Comparison of ENCODE assay signal across 9 cellular contexts in genomic region chr19:14450168-14450874, GRCh38. TPM values are rescaled to one million over a fixed set of nuclear protein-coding genes. Genes with fewer than 3 reads are reported as not detected.
A peak's percentile ranks its signal among the peaks of the same experiment; 100 is the strongest.
DNase-seq lines count a peak whose midpoint lies in the region; ATAC-seq and TF ChIP-seq lines count a peak whose summit lies in the region.
"Had no signal": no experiment of that assay in that cellular context is flagged by ENCODE, and none has a peak within 500 bp of the region (broad histone marks: within the 10 kb centered on the region; RNA-seq: fewer than 3 reads in every experiment).

No MANE protein-coding gene starts in this region.

- H3K9me3 ChIP-seq in BE2C (no peaks in the 10 kb centered on the region), HCT116 (ENCODE audit: control insufficient read depth in 1 of 2, insufficient read depth in 1 of 2, low read depth in 1 of 2, low read length in 2 of 2) (no peaks in the 10 kb centered on the region)

- no peak for TF ChIP-seq POLR2A in HCT116 (IDR thresholded peaks at IDR 0.05; ENCODE audit: borderline replicate concordance, extremely low read depth, insufficient read depth, insufficient read length)

- no peak overlapping the region for H3K9ac ChIP-seq in HCT116 (ENCODE audit: low read length)

- H4K20me1 ChIP-seq in HCT116 (ENCODE audit: insufficient read depth), result no peaks in the 10 kb centered on the region

- H3K4me1 ChIP-seq in BE2C, result no peaks in the 10 kb centered on the region
- peaks cover 0 to 24% of the 10 kb centered on the region in 2 experiments; a peak in 2 of 4 replicates for H3K4me1 ChIP-seq in HCT116 (ENCODE audit: control insufficient read depth in 1 of 2, insufficient read depth in 2 of 2, low read length in 2 of 2)

- H2AFZ ChIP-seq in HCT116 (ENCODE audit: low read depth, low read length, poor library complexity, severe bottlenecking), result no peak overlapping the region

- BruUV-seq in HCT116 (replicated peaks; lab: Mats Ljungman, UMichigan), result no TSS peak

- CTCF ChIA-PET in HCT116 (lab: Charles Lee), result interaction anchor here (1.0 kb wide), 1 partner anchor 314 kb away, joined by 4 read pairs; the partner anchor contains the start of gene ASF1B

- ATAC-seq in HCT116, result peak; percentile 98
- no peak for ATAC-seq in GM18870 (IDR thresholded peaks at IDR 0.05; ENCODE audit: unreplicated experiment)

- H3K27ac ChIP-seq in HCT116 (ENCODE audit: low read depth, low read length), result no peak overlapping the region
- H3K27ac ChIP-seq: cardiac muscle cell had no signal

- H3K4me2 ChIP-seq in HCT116 (ENCODE audit: low read length), result no peak overlapping the region

- H3K4me3 ChIP-seq in BE2C (ENCODE audit: low read depth, low read length) (no peak overlapping the region), HCT116 (replicated peaks in 1 of 2; ENCODE audit: low read depth in 1 of 2, low read length in 2 of 2) (no peak overlapping the region)
- H3K4me3 ChIP-seq: cardiac muscle cell had no signal

- DNase-seq in BE2C (peak; percentile 98), HCT116 (ENCODE audit: low read depth, low spot score) (peak; percentile 87), T-helper 9 cell (peak; percentile 31), cerebellar cortex (ENCODE audit: low spot score) (peak; percentile 71), NCI-H1694 (lab: John Stamatoyannopoulos, UW) (no peak), cerebellar nuclear complex (lab: John Stamatoyannopoulos, UW) (no peak)
- peak; percentile 48 for DNase-seq in stimulated activated CD4-positive, alpha-beta T cell treated with anti-CD3 and anti-CD28 coated beads, Interleukin-12 subunit alpha, Interleukin-12 subunit beta, amount 100 ng/mL, for 4 hours

- intact Hi-C loops in HCT116 (cut with micrococcal nuclease), result no loop called here

- H3K27me3 ChIP-seq in BE2C (no peaks in the 10 kb centered on the region), HCT116 (ENCODE audit: insufficient read depth, low read length) (no peaks in the 10 kb centered on the region)
- H3K27me3 ChIP-seq: cardiac muscle cell had no signal

- TF ChIP-seq CTCF in BE2C (IDR thresholded peaks at IDR 0.05; ENCODE audit: low read depth, low read length) (no peak), HCT116 (IDR thresholded peaks at IDR 0.05 in 2 of 3, conservative IDR thresholded peaks at IDR 0.05 in 1 of 3; ENCODE audit: borderline replicate concordance in 1 of 3, insufficient read depth in 1 of 3, low read depth in 2 of 3, low read length in 2 of 3) (no peak)

- no peaks in the 10 kb centered on the region; the same call in 1 of the 2 replicates for H3K79me2 ChIP-seq in HCT116 (ENCODE audit: insufficient read depth, low read length)

- POLR2A ChIA-PET in HCT116 (lab: Charles Lee), result interaction anchor here (1.5 kb wide), 1 partner anchor 12 kb away, joined by 5 read pairs; no protein-coding TSS in a partner anchor

- no peaks in the 10 kb centered on the region for H3K9me2 ChIP-seq in HCT116 (ENCODE audit: insufficient read depth)

- no peak for TF ChIP-seq RAD21 in HCT116 (IDR thresholded peaks at IDR 0.05; ENCODE audit: low read depth)

- H3K36me3 ChIP-seq in BE2C (peaks cover 31% of the 10 kb centered on the region), HCT116 (ENCODE audit: control insufficient read depth in 1 of 2, insufficient read depth in 2 of 2, low read length in 2 of 2) (peaks cover 22 to 39% of the 10 kb centered on the region in 2 experiments; a peak in 3 of 4 replicates)

- RAD21 ChIA-PET in HCT116 (lab: Charles Lee; ENCODE audit: low non-redundant PET in 1 of 2, low total read pairs in 2 of 2, uncharacterized antibody in 2 of 2, unreplicated experiment in 2 of 2), result interaction anchor here in 1 of 2 experiments (1.0 kb wide), 1 partner anchor 12 kb away, joined by 3 read pairs; no protein-coding TSS in a partner anchor

TF ChIP-seq in HCT116, 20 proteins besides CTCF, POLR2A, EP300 and RAD21:
- TF ChIP-seq REST (IDR thresholded peaks at IDR 0.05; ENCODE audit: low read depth), result no peak
- no peak for TF ChIP-seq FOSL1 (IDR thresholded peaks at IDR 0.05; ENCODE audit: low read depth)
- no peak for TF ChIP-seq ELF1 (IDR thresholded peaks at IDR 0.05; ENCODE audit: borderline replicate concordance, low read depth)
- no peak for TF ChIP-seq ZNF274 (IDR thresholded peaks at IDR 0.05; ENCODE audit: low read depth, low read length)
- no peak for TF ChIP-seq CBX3 (IDR thresholded peaks at IDR 0.05; ENCODE audit: low read depth)
- no peak for TF ChIP-seq SP1 (IDR thresholded peaks at IDR 0.05; ENCODE audit: low read depth)
- TF ChIP-seq SIN3A (IDR thresholded peaks at IDR 0.05; ENCODE audit: low read depth), result no peak
- no peak for TF ChIP-seq ATF3 (IDR thresholded peaks at IDR 0.05)
- no peak for TF ChIP-seq CEBPB (IDR thresholded peaks at IDR 0.05; ENCODE audit: low read depth)
- no peak for TF ChIP-seq EZH2phosphoT487 (IDR thresholded peaks at IDR 0.05; ENCODE audit: borderline replicate concordance)

RNA-seq across cellular contexts. Expression of gene PKN1, which starts 17.2 kb away (rescaled TPM):
- polyA plus RNA-seq in BE2C (2012; ENCODE audit: insufficient read depth, insufficient read length, low read depth), result 283 TPM
- 248 TPM for total RNA-seq in HCT116 (2021; ENCODE audit: unreplicated experiment)
- 238 and 241 TPM in 2 replicates for polyA plus RNA-seq in HCT116 (2012)

RNA-seq across cellular contexts. Expression of gene PTGER1, which starts 24.8 kb away (rescaled TPM):
- polyA plus RNA-seq in BE2C (2012; ENCODE audit: insufficient read depth, insufficient read length, low read depth), result 29.0 TPM
- total RNA-seq in HCT116 (2021; ENCODE audit: unreplicated experiment), result 1.1 TPM
- 0.47 and 0.55 TPM in 2 replicates for polyA plus RNA-seq in HCT116 (2012)

RNA-seq across cellular contexts. Expression of gene DDX39A, which starts 31.2 kb away (rescaled TPM):
- polyA plus RNA-seq in BE2C (2012; ENCODE audit: insufficient read depth, insufficient read length, low read depth), result 374 TPM
- total RNA-seq in HCT116 (2021; ENCODE audit: unreplicated experiment), result 152 TPM
- 164 and 169 TPM in 2 replicates for polyA plus RNA-seq in HCT116 (2012)

RNA-seq across cellular contexts. Expression of gene GIPC1, which starts 45.6 kb away (rescaled TPM):
- 188 TPM for polyA plus RNA-seq in BE2C (2012; ENCODE audit: insufficient read depth, insufficient read length, low read depth)
- 103 TPM for total RNA-seq in HCT116 (2021; ENCODE audit: unreplicated experiment)
- polyA plus RNA-seq in HCT116 (2012), result 112 and 135 TPM in 2 replicates

Comparison
In these comparisons a context has a peak if more than half of its experiments do, and no peak if none do; other contexts are left out.
1. DNase-seq: peak in BE2C (single experiment), HCT116 (single experiment), T-helper 9 cell (single experiment), cerebellar cortex (single experiment) and stimulated activated CD4-positive, alpha-beta T cell treated with anti-CD3 and anti-CD28 coated beads, Interleukin-12 subunit alpha, Interleukin-12 subunit beta, amount 100 ng/mL, for 4 hours (single experiment); none in NCI-H1694 (single experiment) and cerebellar nuclear complex (0 of 2).